8 cellular contexts compared by ENCODE assay signal in genomic region chr15:90233701-90234518, GRCh38. TPM values are rescaled to one million over a fixed set of nuclear protein-coding genes. Genes with fewer than 3 reads are reported as not detected.
A peak's percentile ranks its signal among the peaks of the same experiment; 100 is the strongest.
DNase-seq lines count a peak whose midpoint lies in the region; ATAC-seq, FAIRE-seq and TF ChIP-seq lines count a peak whose summit lies in the region.

Gene CIB1, minus strand, starts transcription at chr15:90233941. Its CDS starts 56 bp downstream, at chr15:90233885.
Gene GDPGP1, plus strand, starts transcription at chr15:90234209. Its CDS starts 6,700 bp downstream, at chr15:90240909.

- intact Hi-C loops in Right ventricle myocardium inferior (cut with DNase I) (loop anchor here (2.0 to 5.0 kb wide), 3 partner anchors 31 to 132 kb away; partner anchors contain the start of genes IDH2 and NGRN), pancreas (cut with DNase I) (no loop called here), tibial artery (cut with DNase I; ENCODE audit: low total_unique reads) (no loop called here)

- H3K27me3 ChIP-seq in pancreas (no peaks in the 10 kb centered on the region), tibial artery (no peaks in the 10 kb centered on the region)

- peak within 1 kb of the TSS; percentile 60 to 90 (median 74) for H3K4me3 ChIP-seq in pancreas
- H3K4me3 ChIP-seq in tibial artery = peak within 1 kb of the TSS; percentile 80 to 97

- DNase-seq in GM12891 (ENCODE audit: insufficient read length, low spot score) (peak; percentile 98), NCI-H1417 treated with DMSO at 0.1 percent for 48 hours (lab: John Stamatoyannopoulos, UW) (peak; percentile 65), SW 1271 (lab: John Stamatoyannopoulos, UW) (peak; percentile 88 to 96), Right ventricle myocardium inferior (ENCODE audit: missing footprints) (peak; percentile 99), pancreas (peak; percentile 98 to 99 (median 99)), tibial artery (peak; percentile 95 to 98)
- DNase-seq in activated naive CD8-positive, alpha-beta T cell treated with anti-CD3 and anti-CD28 coated beads, Interleukin-2, amount 50 U/mL, for 16 hours (ENCODE audit: low read depth, low spot score) = peak; percentile 96

- H3K9me3 ChIP-seq in pancreas = no peaks in the 10 kb centered on the region
- H3K9me3 ChIP-seq in tibial artery = no peaks in the 10 kb centered on the region

- peak; percentile 90 for ATAC-seq in HG02798 (IDR thresholded peaks at IDR 0.05; ENCODE audit: poor library complexity, unreplicated experiment)
- ATAC-seq in Right ventricle myocardium inferior = peak; percentile 96
- ATAC-seq in pancreas = peak; percentile 80 to 90 (median 85)

- peak; percentile 92 for FAIRE-seq in GM12891 (lab: Jason Lieb, UNC)
- no peak for FAIRE-seq in pancreas (lab: Jason Lieb, UNC)

- H3K36me3 ChIP-seq in pancreas = peaks cover 0 to 12% (median 3%) of the 10 kb centered on the region in 3 donors
- H3K36me3 ChIP-seq in tibial artery = peaks cover 15 to 57% (median 34%) of the 10 kb centered on the region in 3 donors

- 1% methylated on average over 66 to 81 of the region's 81 CpGs for WGBS in pancreas, 2 donors

- H3K27ac ChIP-seq in pancreas = peak within 1 kb of the TSS; percentile 87 to 98 (median 93)
- H3K27ac ChIP-seq in tibial artery = peak within 1 kb of the TSS; percentile 92 to 96

- peak; percentile 85 for TF ChIP-seq POLR2A in GM12891 (IDR thresholded peaks at IDR 0.05; ENCODE audit: low read depth, low read length)

- TF ChIP-seq CTCF in pancreas (IDR thresholded peaks at IDR 0.05) (no peak), tibial artery (IDR thresholded peaks at IDR 0.05) (no peak)

- H3K4me1 ChIP-seq in pancreas (peaks cover 19 to 36% (median 29%) of the 10 kb centered on the region in 3 donors), tibial artery (peaks cover 0 to 41% (median 25%) of the 10 kb centered on the region in 4 donors)

TF ChIP-seq in GM12891, 5 proteins besides CTCF, POLR2A, EP300 and RAD21:
- TF ChIP-seq POLR2AphosphoS5 (IDR thresholded peaks at IDR 0.05; ENCODE audit: low read depth, low read length) = peak; percentile 78
- no peak; the same call in none of the 2 replicates for TF ChIP-seq POU2F2 (IDR thresholded peaks at IDR 0.05; ENCODE audit: low read depth, low read length)
- TF ChIP-seq PAX5 (IDR thresholded peaks at IDR 0.05; ENCODE audit: insufficient read depth, low read length, severe bottlenecking) = peak; percentile 56
- TF ChIP-seq TAF1 (IDR thresholded peaks at IDR 0.05; ENCODE audit: low read depth, low read length) = peak; percentile 29
- peak; percentile 91 for TF ChIP-seq SPI1 (IDR thresholded peaks at IDR 0.05; ENCODE audit: low read depth, low read length)

RNA-seq across cellular contexts. Expression of gene CIB1, which starts in this region (rescaled TPM):
- 88.7 TPM for polyA plus RNA-seq in GM12891 (2012; ENCODE audit: low read depth, missing spikeins)
- 73.2 TPM for total RNA-seq in Right ventricle myocardium inferior
- total RNA-seq in pancreas = 10 to 100 TPM; 70.4 to 88.6 (median 79.3) TPM
- polyA plus RNA-seq in pancreas = 100 to 1,000 TPM; 153 to 162 TPM

RNA-seq across cellular contexts. Expression of gene GDPGP1, which starts in this region (rescaled TPM):
- polyA plus RNA-seq in GM12891 (2012; ENCODE audit: low read depth, missing spikeins) = 2.0 TPM
- 9.8 TPM for total RNA-seq in Right ventricle myocardium inferior
- 1 to 10 TPM; 2.6 to 7.0 (median 4.4) TPM for total RNA-seq in pancreas
- 1 to 10 TPM; 2.0 to 3.3 TPM for polyA plus RNA-seq in pancreas

Comparison
In these comparisons a context has a peak if more than half of its experiments do, and no peak if none do; other contexts are left out.
1. Peak in every context shown above with its lines: DNase-seq, ATAC-seq, H3K4me3 ChIP-seq and H3K27ac ChIP-seq.